Comparison of ENCODE assay signal across 8 cellular contexts in genomic region chr6:13273931-13274706, GRCh38. TPM values are rescaled to one million over a fixed set of nuclear protein-coding genes. Genes with fewer than 3 reads are reported as not detected.
DNase-seq lines count a peak whose midpoint lies in the region; ATAC-seq and TF ChIP-seq lines count a peak whose summit lies in the region.

No MANE protein-coding gene starts in this region.

- peak overlapping the region; percentile 44 for H3K4me3 ChIP-seq in upper lobe of right lung

- H3K4me1 ChIP-seq in upper lobe of right lung = peaks cover 5% of the 10 kb centered on the region

- ATAC-seq in GM21447 (IDR thresholded peaks at IDR 0.05; ENCODE audit: unreplicated experiment) (peak; percentile 59), natural killer cell (peak; percentile 85 to 95 (median 91)), upper lobe of right lung (peak; percentile 77)
- peak; percentile 95 for ATAC-seq in activated T-cell treated with anti-CD3 and anti-CD28 coated beads, Interleukin-2, amount 50 U/mL, for 72 hours (replicated peaks in 1 of 2)

- intact Hi-C loops in natural killer cell (cut with micrococcal nuclease) (no loop called here), upper lobe of right lung (cut with DNase I) (no loop called here)

- DNase-seq in AML-193 (lab: John Stamatoyannopoulos, UW) = peak; percentile 31 to 36
- peak; percentile 55 for DNase-seq in NAMALWA (ENCODE audit: low spot score)
- DNase-seq in activated T-cell treated with anti-CD3 and anti-CD28 coated beads, Interleukin-2, amount 50 U/mL, for 72 hours = peak; percentile 66 to 75
- DNase-seq in natural killer cell = peak; percentile 47
- peak; percentile 90 for DNase-seq in upper lobe of right lung
- DNase-seq in DMS153 (lab: John Stamatoyannopoulos, UW) = no peak
- no peak for DNase-seq in dedifferentiated amniotic fluid mesenchymal stem cell (ENCODE audit: extremely low spot score)

- H3K4me3 Mint-ChIP-seq in activated T-cell treated with anti-CD3 and anti-CD28 coated beads, Interleukin-2, amount 50 U/mL, for 72 hours = peak overlapping the region; percentile 68 to 78
- peak overlapping the region; percentile 66 for H3K4me3 Mint-ChIP-seq in natural killer cell

- no peaks in the 10 kb centered on the region for H3K9me3 ChIP-seq in upper lobe of right lung

- peaks cover 12% of the 10 kb centered on the region for H3K27me3 Mint-ChIP-seq in activated T-cell treated with anti-CD3 and anti-CD28 coated beads, Interleukin-2, amount 50 U/mL, for 72 hours (ENCODE audit: low read depth)
- H3K27me3 Mint-ChIP-seq in natural killer cell (ENCODE audit: low read depth in 2 of 2) = peaks cover 7 to 8% of the 10 kb centered on the region in 2 donors

- H3K27ac ChIP-seq in upper lobe of right lung = peak overlapping the region; percentile 47

- H3K4me1 Mint-ChIP-seq in activated T-cell treated with anti-CD3 and anti-CD28 coated beads, Interleukin-2, amount 50 U/mL, for 72 hours (ENCODE audit: low read depth) = peaks cover 39% of the 10 kb centered on the region
- peaks cover 16 to 34% of the 10 kb centered on the region in 2 donors for H3K4me1 Mint-ChIP-seq in natural killer cell

- no peak overlapping the region for H3K27ac Mint-ChIP-seq in activated T-cell treated with anti-CD3 and anti-CD28 coated beads, Interleukin-2, amount 50 U/mL, for 72 hours
- H3K27ac Mint-ChIP-seq in natural killer cell = peak overlapping the region; percentile 64 to 86

- no peaks in the 10 kb centered on the region for H3K9me3 Mint-ChIP-seq in activated T-cell treated with anti-CD3 and anti-CD28 coated beads, Interleukin-2, amount 50 U/mL, for 72 hours
- H3K9me3 Mint-ChIP-seq in natural killer cell = no peaks in the 10 kb centered on the region

- peaks cover 13% of the 10 kb centered on the region for H3K36me3 ChIP-seq in upper lobe of right lung

- no peaks in the 10 kb centered on the region for H3K36me3 Mint-ChIP-seq in activated T-cell treated with anti-CD3 and anti-CD28 coated beads, Interleukin-2, amount 50 U/mL, for 72 hours (ENCODE audit: insufficient read depth in 2 of 2)
- H3K36me3 Mint-ChIP-seq in natural killer cell = no peaks in the 10 kb centered on the region

- no peaks in the 10 kb centered on the region for H3K27me3 ChIP-seq in upper lobe of right lung

- TF ChIP-seq CTCF in natural killer cell (IDR thresholded peaks at IDR 0.05) = no peak
- TF ChIP-seq CTCF in upper lobe of right lung (IDR thresholded peaks at IDR 0.05) = no peak

RNA-seq across cellular contexts. Expression of gene TBC1D7, which starts 54.2 kb away (rescaled TPM):
- 10 to 100 TPM; 20.3 to 22.8 TPM for total RNA-seq in activated T-cell treated with anti-CD3 and anti-CD28 coated beads, Interleukin-2, amount 50 U/mL, for 72 hours
- total RNA-seq in natural killer cell = 10 to 100 TPM; 20.1 to 29.7 (median 24.3) TPM
- 18.1 TPM for total RNA-seq in upper lobe of right lung

Comparison
In these comparisons a context has a peak if more than half of its experiments do, and no peak if none do; other contexts are left out.
1. DNase-seq: peak in AML-193 (2 of 2), NAMALWA (single experiment), activated T-cell treated with anti-CD3 and anti-CD28 coated beads, Interleukin-2, amount 50 U/mL, for 72 hours (2 of 2), natural killer cell (single experiment) and upper lobe of right lung (single experiment); none in DMS153 (single experiment) and dedifferentiated amniotic fluid mesenchymal stem cell (single experiment).
2. Peak in every context shown above with its lines, with median percentiles within 50 percentile points of each other: ATAC-seq.